8 cellular contexts compared by ENCODE assay signal in the genomic region with DNA sequence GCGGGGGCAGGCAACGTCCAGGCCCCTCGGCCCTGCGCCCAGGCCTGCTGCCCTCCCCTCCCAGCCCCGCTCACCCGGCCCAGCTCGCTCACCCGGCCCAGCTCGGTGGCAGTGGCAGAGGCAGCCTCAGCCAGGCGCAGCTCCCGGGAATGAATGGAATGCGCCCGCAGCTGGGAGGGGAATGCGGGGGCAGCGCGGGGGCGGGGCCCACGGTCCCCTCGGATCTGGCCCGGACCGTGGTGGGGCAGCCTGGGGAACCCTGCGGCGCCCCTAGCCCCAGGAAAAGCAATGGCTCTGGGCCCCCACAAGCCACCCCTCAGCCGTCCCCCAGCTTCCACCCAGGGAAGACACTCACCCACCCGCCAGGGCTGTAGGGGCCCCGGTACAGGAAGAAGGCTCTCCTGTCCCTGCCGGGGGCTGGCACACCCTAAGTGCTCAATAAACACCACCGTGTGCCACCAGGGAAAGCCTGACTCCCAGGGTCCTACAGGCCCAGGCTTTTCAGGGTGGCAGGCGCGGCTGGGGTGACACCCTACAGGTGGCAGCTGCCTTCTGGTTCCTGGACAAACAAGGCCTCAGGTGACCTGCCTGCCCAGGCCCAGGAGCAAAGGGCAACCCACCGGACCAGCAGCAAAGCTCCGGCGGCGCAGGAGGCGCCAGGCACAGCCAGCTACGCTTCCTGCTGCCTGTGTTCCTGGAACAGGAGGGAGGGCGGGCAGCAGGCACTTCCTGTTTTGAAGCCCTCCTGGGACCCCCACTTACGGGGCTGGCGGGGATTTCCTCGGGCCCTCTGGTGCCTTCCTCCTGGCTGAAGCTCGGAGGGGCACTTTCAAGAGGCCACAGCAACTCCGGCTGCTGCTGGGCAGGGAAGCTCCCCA. TPM values are rescaled to one million over a fixed set of nuclear protein-coding genes. Genes with fewer than 3 reads are reported as not detected.
DNase-seq lines count a peak whose midpoint lies in the region; ATAC-seq and TF ChIP-seq lines count a peak whose summit lies in the region.

No MANE protein-coding gene starts in this region.

- H3K4me1 Mint-ChIP-seq in H9 = peaks cover 18 to 27% of the 10 kb centered on the region in 2 experiments
- peaks cover 10% of the 10 kb centered on the region for H3K4me1 Mint-ChIP-seq in activated CD8-positive, alpha-beta T cell treated with anti-CD3 and anti-CD28 coated beads for 36 hours (ENCODE audit: low read depth)

- no peaks in the 10 kb centered on the region; a peak in 1 of 5 replicates for H3K9me3 Mint-ChIP-seq in H9
- no peaks in the 10 kb centered on the region for H3K9me3 Mint-ChIP-seq in activated CD8-positive, alpha-beta T cell treated with anti-CD3 and anti-CD28 coated beads for 36 hours

- no peak overlapping the region for H3K56ac ChIP-seq in H9 (ENCODE audit: insufficient read length, low read depth, low read length)

- H2BK120ac ChIP-seq in H9 (ENCODE audit: low read depth, low read length, poor library complexity, severe bottlenecking) = no peak overlapping the region

- H4K8ac ChIP-seq in H9 (replicated peaks; ENCODE audit: insufficient read length, low read depth, low read length) = no peak overlapping the region

- POLR2A ChIA-PET in activated CD8-positive, alpha-beta T cell treated with anti-CD3 and anti-CD28 coated beads for 36 hours (lab: Charles Lee) = interaction anchor here (0.6 to 1.4 kb wide), 4 partner anchors 13 to 43 kb away, joined by 3 to 8 read pairs (median 3); partner anchors contain the start of gene PLXNB2

- H3K9me3 ChIP-seq in H9 (ENCODE audit: control insufficient read depth, low read depth, low read length) (no peaks in the 10 kb centered on the region), heart left ventricle (no peaks in the 10 kb centered on the region)
- no peaks in the 10 kb centered on the region for H3K9me3 ChIP-seq in effector memory CD4-positive, alpha-beta T cell (ENCODE audit: control insufficient read depth, low read length)

- peaks cover 2% of the 10 kb centered on the region for H3K79me1 ChIP-seq in H9 (ENCODE audit: insufficient read depth, low read depth, low read length, poor library complexity, severe bottlenecking)

- no peak overlapping the region for H2BK20ac ChIP-seq in H9 (ENCODE audit: low read depth, low read length, poor library complexity, severe bottlenecking)

- H3K23me2 ChIP-seq in H9 (ENCODE audit: insufficient read length, low read depth, low read length, poor library complexity, severe bottlenecking) = no peaks in the 10 kb centered on the region

- DNase-seq in H9 (peak; percentile 82), heart left ventricle (peak in 4 of 5 donors; percentile 73 to 89 (median 84)), retina (peak; percentile 48), NCI-H1694 treated with DMSO at 0.1 percent for 48 hours (lab: John Stamatoyannopoulos, UW) (no peak)
- peak; percentile 53 for DNase-seq in activated CD8-positive, alpha-beta T cell treated with anti-CD3 and anti-CD28 coated beads for 36 hours
- DNase-seq in effector memory CD4-positive, alpha-beta T cell = no peak

- no peak overlapping the region for H2BK15ac ChIP-seq in H9 (ENCODE audit: low read depth, low read length)

- peak overlapping the region; percentile 5 for H4K91ac ChIP-seq in H9 (ENCODE audit: insufficient read length, low read depth, low read length)

- no peak for TF ChIP-seq POLR2A in heart left ventricle (IDR thresholded peaks at IDR 0.05)

- peaks cover 2 to 10% (median 9%) of the 10 kb centered on the region in 3 experiments; a peak in 5 of 7 replicates for H3K36me3 Mint-ChIP-seq in H9 (ENCODE audit: insufficient read depth in 1 of 3, low read depth in 3 of 3)
- H3K36me3 Mint-ChIP-seq in activated CD8-positive, alpha-beta T cell treated with anti-CD3 and anti-CD28 coated beads for 36 hours (ENCODE audit: low read depth) = no peaks in the 10 kb centered on the region

- WGBS in H9 (ENCODE audit: extremely low coverage, insufficient read length, low lambda C conversion rate) = no CpG with 5 or more reads among the region's 42 CpGs
- 6 to 13% (median 10%) methylated on average over 10 to 42 of the region's 42 CpGs for WGBS in heart left ventricle, 4 donors

- H3K79me2 ChIP-seq in H9 (ENCODE audit: insufficient read depth, low read length) = peaks cover 3% of the 10 kb centered on the region; the same call in 1 of the 2 replicates

- peaks cover 0 to 28% (median 16%) of the 10 kb centered on the region in 9 donors for H3K36me3 ChIP-seq in heart left ventricle
- H3K36me3 ChIP-seq in effector memory CD4-positive, alpha-beta T cell (ENCODE audit: control insufficient read depth, insufficient read depth, low read length) = no peaks in the 10 kb centered on the region

- H3K27ac ChIP-seq in H9 (ENCODE audit: insufficient read length, low read depth, low read length) = no peak overlapping the region
- peak overlapping the region; percentile 41 to 97 (median 86) for H3K27ac ChIP-seq in heart left ventricle
- no peak overlapping the region for H3K27ac ChIP-seq in effector memory CD4-positive, alpha-beta T cell (ENCODE audit: insufficient read depth, low read length, poor library complexity, severe bottlenecking)

- H3T11ph ChIP-seq in H9 (ENCODE audit: low read length) = no peak overlapping the region

- peak overlapping the region; percentile 84 for H3K14ac ChIP-seq in H9 (ENCODE audit: insufficient read depth, low read length)

- intact Hi-C loops in activated CD8-positive, alpha-beta T cell treated with anti-CD3 and anti-CD28 coated beads for 36 hours (cut with micrococcal nuclease) = no loop called here
- intact Hi-C loops in heart left ventricle (cut with DNase I) = loop anchor here in 4 of 10 donors (5.0 kb wide), 1 partner anchor 34 kb away; the partner anchor contains the start of gene DENND6B (in 4 of the 4)

- no peak overlapping the region for H3K9ac ChIP-seq in H9 (ENCODE audit: extremely low read depth, insufficient read length, low read length)

- H4K5ac ChIP-seq in H9 (ENCODE audit: insufficient read length, low read depth, low read length) = no peak overlapping the region

- peak overlapping the region; percentile 55 to 89 (median 84); a peak in 3 of 7 replicates for H3K27ac Mint-ChIP-seq in H9
- H3K27ac Mint-ChIP-seq in activated CD8-positive, alpha-beta T cell treated with anti-CD3 and anti-CD28 coated beads for 36 hours = peak overlapping the region; percentile 42

- no peak overlapping the region for H3K23ac ChIP-seq in H9 (ENCODE audit: insufficient read length, low read depth, low read length)

- H3K27me3 Mint-ChIP-seq in H9 (ENCODE audit: low read depth) = no peaks in the 10 kb centered on the region
- H3K27me3 Mint-ChIP-seq in activated CD8-positive, alpha-beta T cell treated with anti-CD3 and anti-CD28 coated beads for 36 hours = peaks cover 9% of the 10 kb centered on the region

- no peak overlapping the region for H2BK5ac ChIP-seq in H9 (ENCODE audit: insufficient read length, low read length)

- H2AFZ ChIP-seq in H9 (ENCODE audit: low read length) = no peak overlapping the region

- CTCF ChIA-PET in activated CD8-positive, alpha-beta T cell treated with anti-CD3 and anti-CD28 coated beads for 36 hours (lab: Charles Lee) = interaction anchor here (1.0 to 2.7 kb wide), 10 partner anchors 9 to 87 kb away, joined by 3 to 19 read pairs (median 3); partner anchors contain the start of genes DENND6B and HDAC10

- H3K4me1 ChIP-seq in H9 (ENCODE audit: insufficient read depth, low read length) = no peaks in the 10 kb centered on the region
- peaks cover 3 to 76% (median 50%) of the 10 kb centered on the region in 12 donors for H3K4me1 ChIP-seq in heart left ventricle
- no peaks in the 10 kb centered on the region for H3K4me1 ChIP-seq in effector memory CD4-positive, alpha-beta T cell (ENCODE audit: control insufficient read depth, insufficient read depth, low read length, poor library complexity, severe bottlenecking)

- TF ChIP-seq CTCF in H9 (conservative IDR thresholded peaks at IDR 0.05) (no peak), heart left ventricle (IDR thresholded peaks at IDR 0.05) (no peak)
- no peak for TF ChIP-seq CTCF in activated CD8-positive, alpha-beta T cell treated with anti-CD3 and anti-CD28 coated beads for 36 hours (IDR thresholded peaks at IDR 0.05)

- H3K27me3 ChIP-seq in H9 (ENCODE audit: insufficient read depth, low read length) = no peaks in the 10 kb centered on the region
- H3K27me3 ChIP-seq in heart left ventricle = no peaks in the 10 kb centered on the region
- peaks cover 17% of the 10 kb centered on the region for H3K27me3 ChIP-seq in effector memory CD4-positive, alpha-beta T cell (replicated peaks; ENCODE audit: control insufficient read depth, insufficient read depth, low read length, poor library complexity, severe bottlenecking)

- ATAC-seq in activated CD8-positive, alpha-beta T cell treated with anti-CD3 and anti-CD28 coated beads for 36 hours = peak; percentile 62
- ATAC-seq in heart left ventricle (peak; percentile 73 to 90 (median 80)), GM21423 (IDR thresholded peaks at IDR 0.05; ENCODE audit: unreplicated experiment) (no peak), GM18868 (IDR thresholded peaks at IDR 0.05; ENCODE audit: unreplicated experiment) (no peak)

- peak overlapping the region; percentile 38 for H3K18ac ChIP-seq in H9 (ENCODE audit: insufficient read length, low read depth, low read length)

- H2AK5ac ChIP-seq in H9 (ENCODE audit: insufficient read length, low read length) = no peak overlapping the region

- peak overlapping the region; percentile 26 for H2BK12ac ChIP-seq in H9 (ENCODE audit: insufficient read length, low read depth, low read length)

- H3K4me3 ChIP-seq in heart left ventricle = peak overlapping the region in 11 of 12 donors; percentile 3 to 46 (median 31)
- H3K4me3 ChIP-seq in effector memory CD4-positive, alpha-beta T cell (ENCODE audit: insufficient read depth, low read depth, low read length, poor library complexity, severe bottlenecking) = no peak overlapping the region

- H4K20me1 ChIP-seq in H9 (ENCODE audit: control insufficient read depth, insufficient read depth, insufficient read length) = no peaks in the 10 kb centered on the region

- H3K4me2 ChIP-seq in H9 (ENCODE audit: insufficient read depth, insufficient read length, low read length) = peak overlapping the region; percentile 12

- no peak overlapping the region for H3K4ac ChIP-seq in H9 (ENCODE audit: low read depth, low read length)

- H3K4me3 Mint-ChIP-seq in H9 = no peak overlapping the region
- H3K4me3 Mint-ChIP-seq in activated CD8-positive, alpha-beta T cell treated with anti-CD3 and anti-CD28 coated beads for 36 hours = peak overlapping the region; percentile 74

RNA-seq across cellular contexts. Expression of gene PLXNB2, which starts 13.8 kb away (rescaled TPM):
- total RNA-seq in H9 (2021) (84.4 and 87.6 TPM in 2 replicates), heart left ventricle (100 to 1,000 TPM in 2 of 9 donors, 10 to 100 TPM in 7; 44.4 to 139 (median 57.9) TPM)
- total RNA-seq in activated CD8-positive, alpha-beta T cell treated with anti-CD3 and anti-CD28 coated beads for 36 hours = 10 to 100 TPM; 22.1 to 26.4 TPM
- polyA plus RNA-seq in heart left ventricle = 10 to 100 TPM; 35.1 to 40.3 TPM

RNA-seq across cellular contexts. Expression of gene MAPK11, which starts 23.5 kb away (rescaled TPM):
- total RNA-seq in H9 (2021) (1.5 and 2.1 TPM in 2 replicates), heart left ventricle (10 to 100 TPM in 1 of 9 donors, 1 to 10 TPM in 8; 5.0 to 12.1 (median 7.0) TPM)
- total RNA-seq in activated CD8-positive, alpha-beta T cell treated with anti-CD3 and anti-CD28 coated beads for 36 hours = 1 to 10 TPM; 5.9 to 6.2 TPM
- polyA plus RNA-seq in heart left ventricle = 1 to 10 TPM; 7.8 to 9.9 TPM

RNA-seq across cellular contexts. Expression of gene MAPK12, which starts 32.2 kb away (rescaled TPM):
- total RNA-seq in H9 (2021) = 31.3 and 32.3 TPM in 2 replicates
- 1 to 10 TPM; 7.9 to 9.2 TPM for total RNA-seq in activated CD8-positive, alpha-beta T cell treated with anti-CD3 and anti-CD28 coated beads for 36 hours
- total RNA-seq in heart left ventricle = 10 to 100 TPM; 12.2 to 18.0 (median 15.5) TPM
- polyA plus RNA-seq in heart left ventricle = 10 to 100 TPM; 11.6 to 17.9 TPM

RNA-seq across cellular contexts. Expression of gene DENND6B, which starts 33.1 kb away (rescaled TPM):
- total RNA-seq in H9 (2021) (1.0 and 1.5 TPM in 2 replicates), heart left ventricle (1 to 10 TPM; 1.0 to 3.2 (median 2.0) TPM)
- total RNA-seq in activated CD8-positive, alpha-beta T cell treated with anti-CD3 and anti-CD28 coated beads for 36 hours = 1 to 10 TPM; 4.6 to 5.3 TPM
- polyA plus RNA-seq in heart left ventricle = 1 to 10 TPM; 1.0 to 1.3 TPM

RNA-seq across cellular contexts. Expression of gene HDAC10, which starts 42.6 kb away (rescaled TPM):
- total RNA-seq in H9 (2021) (41.1 and 45.0 TPM in 2 replicates), heart left ventricle (10 to 100 TPM in 6 of 9 donors, 1 to 10 TPM in 3; 6.8 to 22.4 (median 10.9) TPM)
- 10 to 100 TPM; 43.0 to 44.3 TPM for total RNA-seq in activated CD8-positive, alpha-beta T cell treated with anti-CD3 and anti-CD28 coated beads for 36 hours
- 1 to 10 TPM; 6.2 to 10.0 TPM for polyA plus RNA-seq in heart left ventricle

Comparison
In these comparisons a context has a peak if more than half of its experiments do, and no peak if none do; other contexts are left out.
1. DNase-seq: peak in H9 (single experiment), activated CD8-positive, alpha-beta T cell treated with anti-CD3 and anti-CD28 coated beads for 36 hours (single experiment), heart left ventricle (4 of 5) and retina (single experiment); none in NCI-H1694 treated with DMSO at 0.1 percent for 48 hours (single experiment) and effector memory CD4-positive, alpha-beta T cell (0 of 3).
2. H3K27ac ChIP-seq: peak in heart left ventricle (12 of 12); none in H9 (single experiment) and effector memory CD4-positive, alpha-beta T cell (single experiment).
3. ATAC-seq: peak in activated CD8-positive, alpha-beta T cell treated with anti-CD3 and anti-CD28 coated beads for 36 hours (single experiment) and heart left ventricle (4 of 4); none in GM21423 (single experiment) and GM18868 (single experiment).